3 cellular contexts compared by ENCODE assay signal in the genomic region with DNA sequence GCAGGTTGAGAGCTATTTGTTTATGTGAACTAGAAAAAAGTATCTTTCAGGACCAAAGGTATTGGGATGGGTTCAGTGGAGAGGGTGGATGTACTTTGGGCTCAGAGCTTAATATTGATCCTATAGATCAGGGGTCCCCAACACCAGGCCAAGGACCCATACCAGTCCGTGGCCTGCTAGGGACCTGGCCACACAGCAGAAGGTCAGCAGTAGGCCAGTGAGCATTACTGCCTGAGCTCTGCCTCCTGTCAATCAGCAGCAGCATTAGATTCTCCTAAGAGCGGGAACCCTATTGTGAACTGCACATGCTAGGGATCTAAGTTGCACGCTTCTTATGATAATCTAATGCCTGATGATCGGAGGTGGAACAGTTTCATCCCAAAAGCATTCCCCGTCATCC.
TF ChIP-seq lines count a peak whose summit lies in the region.

No MANE protein-coding gene starts in this region.

TF ChIP-seq in SK-N-SH treated with all-trans-retinoic acid at 6 μM for 48 hours, 23 proteins besides CTCF, POLR2A, EP300 and RAD21:
- TF ChIP-seq ZNF565 (CRISPR knock-in tag; conservative IDR thresholded peaks at IDR 0.05; ENCODE audit: low read depth) (no peak), GLIS3 (CRISPR knock-in tag; IDR thresholded peaks at IDR 0.05) (no peak)

TF ChIP-seq in SK-N-SH, 30 proteins besides CTCF, POLR2A, EP300 and RAD21:
- TF ChIP-seq FOXJ3 (CRISPR knock-in tag; IDR thresholded peaks at IDR 0.05): no peak
- no peak for TF ChIP-seq NFIC (IDR thresholded peaks at IDR 0.05; ENCODE audit: borderline replicate concordance)
- no peak for TF ChIP-seq FOSL2 (IDR thresholded peaks at IDR 0.05; ENCODE audit: borderline replicate concordance, low read depth)
- no peak for TF ChIP-seq MXI1 (IDR thresholded peaks at IDR 0.05; ENCODE audit: low read depth, low read length)

TF ChIP-seq in endothelial cell of umbilical vein, 7 proteins besides CTCF, POLR2A, EP300 and RAD21:
- TF ChIP-seq EZH2 (IDR thresholded peaks at IDR 0.05; ENCODE audit: borderline replicate concordance, low read depth, low read length, severe bottlenecking) (no peak), POLR2AphosphoS5 (IDR thresholded peaks at IDR 0.05; ENCODE audit: insufficient read depth, low read depth, low read length) (no peak), GATA2 (IDR thresholded peaks at IDR 0.05; ENCODE audit: insufficient read depth, insufficient read length, low read depth, low read length) (no peak), JUN (IDR thresholded peaks at IDR 0.05; ENCODE audit: borderline replicate concordance, insufficient read depth, insufficient read length, low read depth) (no peak), MAX (IDR thresholded peaks at IDR 0.05; ENCODE audit: insufficient read depth, insufficient read length) (no peak), MYC (IDR thresholded peaks at IDR 0.05; ENCODE audit: low read depth, low read length) (no peak), FOS (IDR thresholded peaks at IDR 0.05; ENCODE audit: borderline replicate concordance, insufficient read depth, low read length) (no peak)
